In the genomic region with DNA sequence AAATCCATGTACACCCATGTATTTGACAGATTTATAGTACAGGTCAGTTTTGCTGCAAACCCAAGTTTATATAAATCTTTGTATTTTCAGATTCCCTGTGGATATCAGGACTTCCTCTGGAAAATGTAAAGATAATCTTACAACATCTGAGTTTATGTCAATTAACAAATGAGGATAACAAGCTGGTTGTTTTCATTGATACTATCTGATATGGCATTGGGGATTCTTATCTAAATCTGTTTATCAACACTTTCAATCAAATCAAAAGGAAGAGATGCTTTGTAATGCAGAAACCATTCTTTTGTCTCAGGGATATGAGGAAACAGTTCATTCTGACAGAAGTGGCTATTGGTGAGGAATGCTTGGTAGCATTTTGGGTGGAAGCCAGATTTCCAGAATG, we compare ENCODE assay signal across 24 cellular contexts.
"Had no signal": no experiment of that assay in that cellular context is flagged by ENCODE, and none has a peak within 500 bp of the region (broad histone marks: within the 10 kb centered on the region; RNA-seq: fewer than 3 reads in every experiment).

No MANE protein-coding gene starts in this region.

- ATAC-seq: effector memory CD8-positive, alpha-beta T cell; left ventricle myocardium superior; mucosa of descending colon; natural killer cell treated with Interleukin-12 subunit alpha and Interleukin-12 subunit beta and Interleukin-15 and Interleukin-18, amount 100 ng/mL, for 72 hours; stimulated activated effector memory CD8-positive, alpha-beta T cell treated with anti-CD3 and anti-CD28 coated beads, Interleukin-12 subunit alpha, Interleukin-12 subunit beta, amount 100 ng/mL, for 72 hours had no signal

- H3K4me1 ChIP-seq: parathyroid adenoma, right atrium auricular region, sigmoid colon, stomach, thyroid gland, vagina had no signal

- H3K9ac ChIP-seq: parathyroid adenoma had no signal

- H3K27me3 ChIP-seq: right atrium auricular region, thyroid gland had no signal

- H3K79me2 ChIP-seq: parathyroid adenoma had no signal

- DNase-seq: dermis blood vessel endothelial cell; effector memory CD8-positive, alpha-beta T cell; hypothalamus; immature natural killer cell; islet precursor cell; kidney glomerular epithelial cell; left ventricle myocardium superior; mucosa of descending colon; naive B cell; sigmoid colon; stimulated activated CD4-positive, alpha-beta T cell treated with anti-CD3 and anti-CD28 coated beads, Interleukin-2, amount 100 ng/mL, for 24 hours; stimulated activated CD4-positive, alpha-beta T cell treated with anti-CD3 and anti-CD28 coated beads, Interleukin-4, amount 100 ng/mL, for 24 hours; stimulated activated naive CD4-positive, alpha-beta T cell treated with Interleukin-2 at 50 U/mL for 16 hours; stomach; thyroid gland; trophoblast cell had no signal

- H3K36me3 ChIP-seq: neutrophil, right atrium auricular region, sigmoid colon, stomach, thyroid gland, vagina had no signal

- H3K27ac ChIP-seq: coronary artery, neutrophil, parathyroid adenoma, right atrium auricular region, sigmoid colon, stomach, thyroid gland, vagina had no signal

- H2AFZ ChIP-seq: parathyroid adenoma had no signal

- H3K9me3 ChIP-seq: mucosa of descending colon, neutrophil, right atrium auricular region, thyroid gland, vagina had no signal

- H3K4me3 ChIP-seq: coronary artery, lung, mucosa of descending colon, right atrium auricular region, sigmoid colon, stomach, thyroid gland, vagina had no signal
